Comparison of ENCODE assay signal across 11 cellular contexts in the genomic region with DNA sequence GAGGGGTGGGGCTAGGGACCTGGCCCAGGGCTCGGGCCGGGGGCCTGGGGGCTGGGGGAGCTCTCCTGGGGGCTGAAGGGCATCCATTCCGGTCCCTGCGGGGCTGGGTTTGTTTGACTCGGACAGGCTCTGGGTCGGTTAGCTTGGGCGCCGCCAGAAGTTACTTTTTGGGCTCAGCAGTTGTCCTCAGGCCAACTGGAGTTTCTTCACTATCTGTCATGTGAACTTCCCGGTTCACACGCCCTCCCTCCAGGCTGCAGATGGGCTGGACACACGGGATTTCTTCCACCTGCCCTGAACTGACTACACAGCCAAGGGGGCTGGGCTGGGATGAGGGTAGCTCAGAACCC. TPM values are rescaled to one million over a fixed set of nuclear protein-coding genes. Genes with fewer than 3 reads are reported as not detected.
A peak's percentile ranks its signal among the peaks of the same experiment; 100 is the strongest.
DNase-seq lines count a peak whose midpoint lies in the region; ATAC-seq and TF ChIP-seq lines count a peak whose summit lies in the region.
"Had no signal": no experiment of that assay in that cellular context is flagged by ENCODE, and none has a peak within 500 bp of the region (broad histone marks: within the 10 kb centered on the region; RNA-seq: fewer than 3 reads in every experiment).

No MANE protein-coding gene starts in this region.

- ATAC-seq in gastrocnemius medialis: peak; percentile 23 to 27
- no peak for ATAC-seq in HG03039 (IDR thresholded peaks at IDR 0.05; ENCODE audit: unreplicated experiment)

- intact Hi-C loops in gastrocnemius medialis (cut with DNase I; ENCODE audit: low total_unique reads): no loop called here

- TF ChIP-seq POLR2A in gastrocnemius medialis (IDR thresholded peaks at IDR 0.05): no peak

- no peaks in the 10 kb centered on the region for H3K36me3 Mint-ChIP-seq in brain

- no peaks in the 10 kb centered on the region for H3K9me3 Mint-ChIP-seq in brain

- in situ Hi-C loops in gastrocnemius medialis (cut with MboI; ENCODE audit: low sequenced_read_pairs in 4 of 4): no loop called here

- peaks cover 7% of the 10 kb centered on the region; the same call in 1 of the 2 replicates for H3K36me3 ChIP-seq in ES-I3 (ENCODE audit: insufficient read depth, low read length)
- H3K36me3 ChIP-seq in iPS-15b (ENCODE audit: control insufficient read depth, insufficient read depth, low read length): peaks cover 22% of the 10 kb centered on the region
- H3K36me3 ChIP-seq in gastrocnemius medialis: peaks cover 0 to 36% of the 10 kb centered on the region in 2 donors

- H3K4me3 ChIP-seq in iPS-15b (ENCODE audit: low read depth, low read length): peak overlapping the region; percentile 42
- peak overlapping the region in 2 of 4 donors; percentile 29 to 35 for H3K4me3 ChIP-seq in gastrocnemius medialis

- TF ChIP-seq CTCF in brain (conservative IDR thresholded peaks at IDR 0.05) (no peak), gastrocnemius medialis (IDR thresholded peaks at IDR 0.05 in 4 of 5, conservative IDR thresholded peaks at IDR 0.05 in 1 of 5) (no peak)

- peak overlapping the region; percentile 54 to 76 (median 71) for H3K27ac ChIP-seq in gastrocnemius medialis

- H3K27me3 ChIP-seq in iPS-15b (ENCODE audit: control insufficient read depth, insufficient read depth, low read length): peaks cover 6% of the 10 kb centered on the region
- no peaks in the 10 kb centered on the region for H3K27me3 ChIP-seq in gastrocnemius medialis

- H3K9ac ChIP-seq in ES-I3 (ENCODE audit: low read depth, low read length): peak overlapping the region; percentile 49; the same call in 1 of the 2 replicates
- H3K9ac ChIP-seq in iPS-15b (ENCODE audit: low read depth, low read length): no peak overlapping the region

- peak overlapping the region in 3 of 5 experiments; percentile 31 to 90 (median 41) for H3K27ac Mint-ChIP-seq in brain

- peaks cover 4% of the 10 kb centered on the region for H3K27me3 Mint-ChIP-seq in brain

- peak overlapping the region in 2 of 5 experiments; percentile 62 to 76 for H3K4me3 Mint-ChIP-seq in brain

- peaks cover 39% of the 10 kb centered on the region for H3K4me1 Mint-ChIP-seq in brain

- H3K4me1 ChIP-seq in ES-I3 (ENCODE audit: insufficient read depth, low read length): peaks cover 10% of the 10 kb centered on the region
- H3K4me1 ChIP-seq in iPS-15b (ENCODE audit: control insufficient read depth, insufficient read depth, low read length): peaks cover 3% of the 10 kb centered on the region
- peaks cover 13 to 35% of the 10 kb centered on the region in 2 donors for H3K4me1 ChIP-seq in gastrocnemius medialis

- DNase-seq in gastrocnemius medialis (peak in 1 of 2 donors; percentile 65), dermis blood vessel endothelial cell (no peak), cerebellar nuclear complex (lab: John Stamatoyannopoulos, UW) (no peak)
- DNase-seq in activated CD4-positive, alpha-beta T cell treated with anti-CD3 and anti-CD28 coated beads, Interleukin-2, amount 50 U/mL, for 1 hour: no peak
- DNase-seq: DMS79 treated with DMSO at 0.1 percent for 48 hours, NCI-H1436 treated with DMSO at 0.1 percent for 48 hours, SW 1271 had no signal

- H3K9me3 ChIP-seq in ES-I3 (ENCODE audit: control insufficient read depth, insufficient read depth, low read length) (no peaks in the 10 kb centered on the region), iPS-15b (ENCODE audit: control insufficient read depth, insufficient read depth, low read length) (no peaks in the 10 kb centered on the region), gastrocnemius medialis (no peaks in the 10 kb centered on the region)

RNA-seq across cellular contexts. Expression of a gene that starts 3.8 kb away (rescaled TPM):
- 84.5 TPM for polyA plus RNA-seq in brain (ENCODE audit: insufficient read depth, low read depth, low replicate concordance)
- total RNA-seq in gastrocnemius medialis (10 to 100 TPM; 27.5 to 39.6 (median 33.0) TPM), dermis blood vessel endothelial cell (93.6 and 113 TPM in 2 replicates)

RNA-seq across cellular contexts. Expression of a gene that starts 5.5 kb away (rescaled TPM):
- polyA plus RNA-seq in brain (ENCODE audit: insufficient read depth, low read depth, low replicate concordance): 45.3 TPM
- total RNA-seq in gastrocnemius medialis: 10 to 100 TPM in 1 of 4 donors, 1 to 10 TPM in 3; 3.7 to 10.7 (median 5.9) TPM
- total RNA-seq in dermis blood vessel endothelial cell: 14.1 and 17.6 TPM in 2 replicates

RNA-seq across cellular contexts. Expression of a gene that starts 14.9 kb away (rescaled TPM):
- polyA plus RNA-seq in brain (ENCODE audit: insufficient read depth, low read depth, low replicate concordance): 2.0 TPM
- total RNA-seq in gastrocnemius medialis (10 to 100 TPM in 1 of 4 donors, 1 to 10 TPM in 2, under 1 TPM in 1; 0.72 to 11.0 (median 2.5) TPM), dermis blood vessel endothelial cell (0.42 TPM in 1 of 2 replicates, not detected in the other)

RNA-seq across cellular contexts. Expression of a gene that starts 17.4 kb away (rescaled TPM):
- polyA plus RNA-seq in brain (ENCODE audit: insufficient read depth, low read depth, low replicate concordance): 47.4 TPM
- total RNA-seq in gastrocnemius medialis (100 to 1,000 TPM; 108 to 181 (median 141) TPM), dermis blood vessel endothelial cell (67.0 and 69.6 TPM in 2 replicates)

RNA-seq across cellular contexts. Expression of a gene that starts 20.1 kb away (rescaled TPM):
- polyA plus RNA-seq in brain (ENCODE audit: insufficient read depth, low read depth, low replicate concordance): 80.0 TPM
- 100 to 1,000 TPM in 2 of 4 donors, 10 to 100 TPM in 2; 55.5 to 137 (median 97.4) TPM for total RNA-seq in gastrocnemius medialis
- 28.4 and 35.6 TPM in 2 replicates for total RNA-seq in dermis blood vessel endothelial cell
